Comparison of ENCODE assay signal across 9 cellular contexts in genomic region chr11:126440276-126440675, GRCh38.
A peak's percentile ranks its signal among the peaks of the same experiment; 100 is the strongest.
DNase-seq lines count a peak whose midpoint lies in the region; ATAC-seq, FAIRE-seq and TF ChIP-seq lines count a peak whose summit lies in the region.
"Had no signal": no experiment of that assay in that cellular context is flagged by ENCODE, and none has a peak within 500 bp of the region (broad histone marks: within the 10 kb centered on the region; RNA-seq: fewer than 3 reads in every experiment).

No MANE protein-coding gene starts in this region.

- TF ChIP-seq CTCF in KMS-11 (conservative IDR thresholded peaks at IDR 0.05; ENCODE audit: low read depth, low read length): no peak
- no peak for TF ChIP-seq CTCF in H1 (IDR thresholded peaks at IDR 0.05; ENCODE audit: control extremely low read depth in 1 of 3, insufficient read depth in 1 of 3, low read depth in 1 of 3, low read length in 3 of 3)

- H3K9ac ChIP-seq in BLaER1 (no peak overlapping the region), KMS-11 (no peak overlapping the region), H1 (replicated peaks in 1 of 4; ENCODE audit: extremely low read depth in 1 of 4, low read depth in 3 of 4, low read length in 3 of 4) (no peak overlapping the region), neuronal stem cell (ENCODE audit: low read depth, low read length, poor library complexity) (no peak overlapping the region)

- FAIRE-seq in H1 (lab: Jason Lieb, UNC): no peak

- H3K4me2 ChIP-seq in BLaER1 (peak overlapping the region; percentile 95), KMS-11 (peak overlapping the region; percentile 36; the same call in 1 of the 2 replicates), H1 (ENCODE audit: insufficient read depth in 1 of 2, low read depth in 2 of 2, low read length in 2 of 2) (no peak overlapping the region), neuronal stem cell (ENCODE audit: insufficient read depth, low read length, poor library complexity, severe bottlenecking) (no peak overlapping the region)

- DNase-seq in H1 (ENCODE audit: low read depth in 1 of 2, low spot score in 2 of 2) (no peak), neuronal stem cell (ENCODE audit: low spot score) (no peak), activated T-cell treated with anti-CD3 and anti-CD28 coated beads for 4 hours (no peak), OCI-M2 (lab: John Stamatoyannopoulos, UW; ENCODE audit: unreplicated experiment) (no peak)
- DNase-seq in activated effector memory CD4-positive, alpha-beta T cell treated with Interleukin-2 at 50 U/mL for 16 hours: no peak

- H3K4ac ChIP-seq in H1 (replicated peaks; ENCODE audit: insufficient read length, low read depth, low read length) (no peak overlapping the region), neuronal stem cell (ENCODE audit: low read length) (no peak overlapping the region)

- H4K5ac ChIP-seq in H1 (ENCODE audit: insufficient read length, low read depth, low read length): no peak overlapping the region

- no peak overlapping the region for H3K18ac ChIP-seq in H1 (ENCODE audit: extremely low read depth, low read length)
- no peak overlapping the region for H3K18ac ChIP-seq in neuronal stem cell (ENCODE audit: low read length)

- H4K8ac ChIP-seq in H1 (ENCODE audit: extremely low read depth, insufficient read depth, low read length) (peak overlapping the region; percentile 65; the same call in 1 of the 2 replicates), neuronal stem cell (ENCODE audit: low read depth, low read length) (no peak overlapping the region)

- H2BK120ac ChIP-seq in H1 (replicated peaks; ENCODE audit: low read depth, low read length) (no peak overlapping the region), neuronal stem cell (ENCODE audit: low read depth, low read length) (no peak overlapping the region)

- H2BK5ac ChIP-seq in H1 (ENCODE audit: low read depth, low read length): no peak overlapping the region
- no peak overlapping the region for H2BK5ac ChIP-seq in neuronal stem cell (ENCODE audit: low read length)

- H2BK20ac ChIP-seq in H1 (ENCODE audit: low read length): no peak overlapping the region

- WGBS in H1 (ENCODE audit: extremely low coverage in 1 of 2, insufficient coverage in 1 of 2, insufficient read length in 1 of 2, insufficient replicate concordance in 2 of 2, low coverage in 1 of 2, low lambda C conversion rate in 2 of 2, missing lambda C conversion rate in 1 of 2), 2 experiments: 86% methylated on average over 22 of the region's 22 CpGs; no CpG with 5 or more reads in 1 of the 2 experiments
- no CpG with 5 or more reads among the region's 22 CpGs for WGBS in neuronal stem cell (ENCODE audit: extremely low coverage in 2 of 2, insufficient read length in 2 of 2, insufficient replicate concordance in 1 of 2), 2 donors

- no peaks in the 10 kb centered on the region for H3K27me3 ChIP-seq in BLaER1
- H3K27me3 ChIP-seq in KMS-11 (ENCODE audit: insufficient read depth, low read depth): no peaks in the 10 kb centered on the region
- H3K27me3 ChIP-seq in H1 (replicated peaks in 1 of 4; ENCODE audit: control insufficient read depth in 3 of 4, extremely low read depth in 1 of 4, insufficient read depth in 3 of 4, low read length in 3 of 4): no peaks in the 10 kb centered on the region
- H3K27me3 ChIP-seq in neuronal stem cell (ENCODE audit: control insufficient read depth in 3 of 3, insufficient read depth in 3 of 3, low read depth in 1 of 3, low read length in 3 of 3): peaks cover 0 to 10% (median 0%) of the 10 kb centered on the region in 3 experiments

- H3K27ac ChIP-seq in BLaER1: no peak overlapping the region
- H3K27ac ChIP-seq in KMS-11: no peak overlapping the region
- no peak overlapping the region for H3K27ac ChIP-seq in H1 (ENCODE audit: low read depth, low read length)
- H3K27ac ChIP-seq in neuronal stem cell (replicated peaks; ENCODE audit: low read length): no peak overlapping the region
- H3K27ac ChIP-seq: PC-9 had no signal

- peaks cover 95% of the 10 kb centered on the region for H3K4me1 ChIP-seq in BLaER1
- peaks cover 15% of the 10 kb centered on the region for H3K4me1 ChIP-seq in KMS-11 (ENCODE audit: low read depth, poor library complexity, severe bottlenecking)
- H3K4me1 ChIP-seq in H1 (replicated peaks in 1 of 4; ENCODE audit: control insufficient read depth in 3 of 4, insufficient read depth in 4 of 4, low read length in 3 of 4): peaks cover 8 to 11% (median 8%) of the 10 kb centered on the region in 4 experiments; a peak in 6 of 7 replicates
- peaks cover 4 to 15% of the 10 kb centered on the region in 2 donors for H3K4me1 ChIP-seq in neuronal stem cell (ENCODE audit: control insufficient read depth in 2 of 2, insufficient read depth in 1 of 2, low read depth in 1 of 2, low read length in 2 of 2)

- TF ChIP-seq RAD21 in H1 (IDR thresholded peaks at IDR 0.05 in 1 of 2, conservative IDR thresholded peaks at IDR 0.05 in 1 of 2; ENCODE audit: low read depth in 2 of 2, low read length in 2 of 2): no peak

- H2BK15ac ChIP-seq in H1 (ENCODE audit: low read length): no peak overlapping the region
- H2BK15ac ChIP-seq in neuronal stem cell (ENCODE audit: low read length): peak overlapping the region; percentile 62

- H3K79me1 ChIP-seq in H1 (ENCODE audit: low read depth, low read length) (peaks cover 2% of the 10 kb centered on the region; the same call in 1 of the 2 replicates), neuronal stem cell (ENCODE audit: low read depth, low read length) (no peaks in the 10 kb centered on the region)

- no peak overlapping the region for H3K56ac ChIP-seq in H1 (replicated peaks; ENCODE audit: insufficient read length, low read depth, low read length)

- H3K23ac ChIP-seq in H1 (ENCODE audit: insufficient read length) (no peak overlapping the region), neuronal stem cell (ENCODE audit: low read depth, low read length, poor library complexity) (no peak overlapping the region)

- CTCF ChIA-PET in H1 (lab: Charles Lee; ENCODE audit: partially characterized antibody): interaction anchor here (0.6 to 5.6 kb wide), 51 partner anchors 9 to 1578 kb away, joined by 3 to 54 read pairs (median 4); no protein-coding TSS in a partner anchor

- H3K79me2 ChIP-seq in KMS-11 (ENCODE audit: insufficient read depth, low read depth) (no peaks in the 10 kb centered on the region), H1 (ENCODE audit: control insufficient read depth in 1 of 2, insufficient read depth in 2 of 2, low read length in 2 of 2) (no peaks in the 10 kb centered on the region; a peak in 1 of 4 replicates)

- H2AFZ ChIP-seq in KMS-11 (ENCODE audit: low read depth) (no peak overlapping the region), H1 (ENCODE audit: low read length) (no peak overlapping the region), neuronal stem cell (ENCODE audit: low read length) (no peak overlapping the region)
- H2AFZ ChIP-seq: PC-9 had no signal

- H4K91ac ChIP-seq in H1 (replicated peaks; ENCODE audit: insufficient read length, low read length) (no peak overlapping the region), neuronal stem cell (ENCODE audit: low read depth, low read length, poor library complexity) (no peak overlapping the region)

- H3K14ac ChIP-seq in H1 (ENCODE audit: insufficient read length) (no peak overlapping the region), neuronal stem cell (ENCODE audit: low read length) (no peak overlapping the region)

- TF ChIP-seq EP300 in H1 (IDR thresholded peaks at IDR 0.05; ENCODE audit: borderline replicate concordance in 1 of 2, low read depth in 2 of 2, low read length in 2 of 2): no peak

- TF ChIP-seq POLR2A in H1 (IDR thresholded peaks at IDR 0.05; ENCODE audit: control extremely low read depth in 1 of 2, low read depth in 2 of 2, low read length in 2 of 2): no peak

- H2AK5ac ChIP-seq in H1 (ENCODE audit: low read depth, low read length) (no peak overlapping the region), neuronal stem cell (ENCODE audit: low read depth, low read length) (peak overlapping the region; percentile 64)

- no peaks in the 10 kb centered on the region for H4K20me1 ChIP-seq in BLaER1
- H4K20me1 ChIP-seq in KMS-11 (ENCODE audit: insufficient read depth): no peaks in the 10 kb centered on the region
- peaks cover 0 to 5% of the 10 kb centered on the region in 2 experiments for H4K20me1 ChIP-seq in H1 (replicated peaks in 1 of 2; ENCODE audit: control insufficient read depth in 1 of 2, insufficient read depth in 2 of 2, low read length in 2 of 2)

- H3K36me3 ChIP-seq in BLaER1: no peaks in the 10 kb centered on the region
- H3K36me3 ChIP-seq in KMS-11 (ENCODE audit: insufficient read depth): no peaks in the 10 kb centered on the region
- no peaks in the 10 kb centered on the region for H3K36me3 ChIP-seq in H1 (ENCODE audit: control insufficient read depth in 2 of 4, insufficient read depth in 4 of 4, low read length in 3 of 4)
- peaks cover 0 to 5% of the 10 kb centered on the region in 2 donors for H3K36me3 ChIP-seq in neuronal stem cell (replicated peaks in 1 of 2; ENCODE audit: control insufficient read depth in 2 of 2, insufficient read depth in 2 of 2, low read length in 2 of 2)

- H3K9me3 ChIP-seq in BLaER1 (no peaks in the 10 kb centered on the region), H1 (ENCODE audit: insufficient read depth in 2 of 2, low read depth in 1 of 2, low read length in 1 of 2) (no peaks in the 10 kb centered on the region), neuronal stem cell (replicated peaks in 1 of 2; ENCODE audit: control insufficient read depth in 2 of 2, insufficient read depth in 1 of 2, low read depth in 1 of 2, low read length in 2 of 2) (peaks cover 0 to 4% of the 10 kb centered on the region in 2 donors)

- H3K4me3 ChIP-seq in BLaER1 (no peak overlapping the region), KMS-11 (IDR thresholded peaks at IDR 0.05; ENCODE audit: insufficient read depth, low read depth, low read length) (no peak overlapping the region), H1 (ENCODE audit: extremely low read depth in 1 of 4, insufficient read depth in 2 of 4, low read depth in 3 of 4, low read length in 4 of 4) (no peak overlapping the region), neuronal stem cell (ENCODE audit: low read length in 2 of 2) (no peak overlapping the region)
- H3K4me3 ChIP-seq: PC-9 had no signal

- no peak for ATAC-seq in GM21360 (IDR thresholded peaks at IDR 0.05; ENCODE audit: unreplicated experiment)

- H2BK12ac ChIP-seq in H1 (ENCODE audit: low read depth, low read length): 0 out of 2 replicates have a peak overlapping the region, but pooled peaks have one; percentile 3
- no peak overlapping the region for H2BK12ac ChIP-seq in neuronal stem cell (ENCODE audit: low read length)

- POLR2A ChIA-PET in H1 (lab: Charles Lee; ENCODE audit: partially characterized antibody): interaction anchor here (1.4 kb wide), 1 partner anchor 40 kb away, joined by 3 read pairs; no protein-coding TSS in a partner anchor

- H3K23me2 ChIP-seq in H1 (ENCODE audit: low read depth, low read length): 0 out of 2 replicates have a peak, but pooled peaks cover 3% of the 10 kb centered on the region

TF ChIP-seq in H1, 55 proteins besides CTCF, POLR2A, EP300 and RAD21:
- TF ChIP-seq BCL11A (IDR thresholded peaks at IDR 0.05; ENCODE audit: low read depth in 2 of 2, low read length in 2 of 2): no peak
- TF ChIP-seq RXRA (IDR thresholded peaks at IDR 0.05; ENCODE audit: insufficient read depth, low read depth, low read length): no peak

Comparison
In these comparisons a context has a peak if more than half of its experiments do, and no peak if none do; other contexts are left out.
1. H3K4me2 ChIP-seq: peak in BLaER1 (single experiment) and KMS-11 (single experiment); none in H1 (0 of 2) and neuronal stem cell (single experiment).